Comparison of ENCODE assay signal across 20 cellular contexts in genomic region chr16:19431636-19432340, GRCh38. TPM values are rescaled to one million over a fixed set of nuclear protein-coding genes. Genes with fewer than 3 reads are reported as not detected.
DNase-seq lines count a peak whose midpoint lies in the region; ATAC-seq, FAIRE-seq and TF ChIP-seq lines count a peak whose summit lies in the region.
"Had no signal": no experiment of that assay in that cellular context is flagged by ENCODE, and none has a peak within 500 bp of the region (broad histone marks: within the 10 kb centered on the region; RNA-seq: fewer than 3 reads in every experiment).

No MANE protein-coding gene starts in this region.

- H3K4me3 ChIP-seq in MG63, result no peak overlapping the region
- no peak overlapping the region for H3K4me3 ChIP-seq in K562
- H3K4me3 ChIP-seq in left lung, result no peak overlapping the region
- H3K4me3 ChIP-seq: ovary had no signal

- no peak overlapping the region for H3K4me3 Mint-ChIP-seq in type B pancreatic cell
- no peak overlapping the region for H3K4me3 Mint-ChIP-seq in activated CD8-positive, alpha-beta memory T cell treated with anti-CD3 and anti-CD28 coated beads, Interleukin-2, amount 10 ng/mL, durations not matched to agents 7 days and 5 days
- H3K4me3 Mint-ChIP-seq: activated CD8-positive, alpha-beta T cell treated with anti-CD3 and anti-CD28 coated beads, Interleukin-2, amount 10 ng/mL, durations not matched to agents 7 days and 5 days had no signal

- H3K27ac Mint-ChIP-seq in type B pancreatic cell, result peak overlapping the region; percentile 87
- H3K27ac Mint-ChIP-seq in activated CD8-positive, alpha-beta memory T cell treated with anti-CD3 and anti-CD28 coated beads, Interleukin-2, amount 10 ng/mL, durations not matched to agents 7 days and 5 days, result no peak overlapping the region
- H3K27ac Mint-ChIP-seq: activated CD8-positive, alpha-beta T cell treated with anti-CD3 and anti-CD28 coated beads, Interleukin-2, amount 10 ng/mL, durations not matched to agents 7 days and 5 days; activated naive CD4-positive, alpha-beta T cell treated with anti-CD3 and anti-CD28 coated beads, Interleukin-2, amount 50 U/mL, for 72 hours had no signal

- no peaks in the 10 kb centered on the region for H3K9me1 ChIP-seq in K562 (ENCODE audit: control insufficient read depth, insufficient read depth, low read length)

- peak overlapping the region; percentile 64 for H2AFZ ChIP-seq in K562 (ENCODE audit: low read depth, low read length)

- no peaks in the 10 kb centered on the region for H3K36me3 ChIP-seq in MG63
- H3K36me3 ChIP-seq in K562 (ENCODE audit: control insufficient read depth, insufficient read depth, low read length), result no peaks in the 10 kb centered on the region
- H3K36me3 ChIP-seq in left lung, result peaks cover 0 to 8% of the 10 kb centered on the region in 2 donors
- H3K36me3 ChIP-seq: BE2C, ovary had no signal

- no peaks in the 10 kb centered on the region for H3K79me2 ChIP-seq in K562 (ENCODE audit: control insufficient read depth, insufficient read depth, low read length)

- H3K9me3 Mint-ChIP-seq in type B pancreatic cell, result no peaks in the 10 kb centered on the region
- H3K9me3 Mint-ChIP-seq in activated CD8-positive, alpha-beta memory T cell treated with anti-CD3 and anti-CD28 coated beads, Interleukin-2, amount 10 ng/mL, durations not matched to agents 7 days and 5 days (ENCODE audit: low read depth), result no peaks in the 10 kb centered on the region
- H3K9me3 Mint-ChIP-seq: activated naive CD4-positive, alpha-beta T cell treated with anti-CD3 and anti-CD28 coated beads, Interleukin-2, amount 50 U/mL, for 72 hours had no signal

- no peak overlapping the region for H3K9ac ChIP-seq in K562 (ENCODE audit: insufficient read depth in 1 of 2, low read depth in 2 of 2, low read length in 2 of 2)

- TF ChIP-seq CTCF in K562 (IDR thresholded peaks at IDR 0.05 in 2 of 3, conservative IDR thresholded peaks at IDR 0.05 in 1 of 3; ENCODE audit: insufficient read depth in 2 of 3, low read depth in 1 of 3, low read length in 3 of 3) (no peak), left lung (IDR thresholded peaks at IDR 0.05) (no peak), type B pancreatic cell (conservative IDR thresholded peaks at IDR 0.05) (no peak)

- no peak for FAIRE-seq in K562 (lab: Jason Lieb, UNC)
- FAIRE-seq: GM12892 had no signal

- no peak for TF ChIP-seq RAD21 in K562 (CRISPR knock-in tag; conservative IDR thresholded peaks at IDR 0.05 in 1 of 2, IDR thresholded peaks at IDR 0.05 in 1 of 2)

- no peaks in the 10 kb centered on the region for H3K27me3 ChIP-seq in MG63
- peaks cover 3 to 4% of the 10 kb centered on the region in 2 experiments; a peak in 3 of 5 replicates for H3K27me3 ChIP-seq in K562 (ENCODE audit: control insufficient read depth in 2 of 2, insufficient read depth in 2 of 2, low read length in 2 of 2)
- H3K27me3 ChIP-seq in left lung, result no peaks in the 10 kb centered on the region
- H3K27me3 ChIP-seq: BE2C, ovary had no signal

- H3K4me1 ChIP-seq in K562 (replicated peaks in 1 of 2; ENCODE audit: control insufficient read depth in 2 of 2, insufficient read depth in 2 of 2, low read length in 2 of 2), result peaks cover 0 to 6% of the 10 kb centered on the region in 2 experiments; a peak in 1 of 5 replicates
- H3K4me1 ChIP-seq in left lung, result peaks cover 0 to 15% of the 10 kb centered on the region in 2 donors
- H3K4me1 ChIP-seq: BE2C had no signal

- H3K4me2 ChIP-seq in K562 (ENCODE audit: insufficient read depth, low read length), result no peak overlapping the region

- H4K20me1 ChIP-seq in K562 (replicated peaks; ENCODE audit: control insufficient read depth, insufficient read depth, low read length), result no peaks in the 10 kb centered on the region

- in situ Hi-C loops in K562 (cut with MboI), result no loop called here

- H3K36me3 Mint-ChIP-seq in type B pancreatic cell, result no peaks in the 10 kb centered on the region
- H3K36me3 Mint-ChIP-seq in activated CD8-positive, alpha-beta memory T cell treated with anti-CD3 and anti-CD28 coated beads, Interleukin-2, amount 10 ng/mL, durations not matched to agents 7 days and 5 days, result no peaks in the 10 kb centered on the region
- H3K36me3 Mint-ChIP-seq: activated naive CD4-positive, alpha-beta T cell treated with anti-CD3 and anti-CD28 coated beads, Interleukin-2, amount 50 U/mL, for 72 hours had no signal

- 34% methylated on average over 6 of the region's 6 CpGs for WGBS in K562 (ENCODE audit: insufficient coverage, low coverage, missing lambda C conversion rate)

- POLR2A ChIA-PET in K562 (lab: Yijun Ruan, JAX), result interaction anchor here (0.6 kb wide), 1 partner anchor 9 kb away, joined by 4 read pairs; no protein-coding TSS in a partner anchor

- H3K9me3 ChIP-seq in MG63, result no peaks in the 10 kb centered on the region
- no peaks in the 10 kb centered on the region for H3K9me3 ChIP-seq in K562 (replicated peaks; ENCODE audit: control insufficient read depth, insufficient read depth, low read depth, low read length)
- no peaks in the 10 kb centered on the region for H3K9me3 ChIP-seq in left lung
- H3K9me3 ChIP-seq: BE2C, ovary had no signal

- H3K4me1 Mint-ChIP-seq in type B pancreatic cell (ENCODE audit: unreplicated experiment), result peaks cover 4% of the 10 kb centered on the region
- H3K4me1 Mint-ChIP-seq in activated CD8-positive, alpha-beta memory T cell treated with anti-CD3 and anti-CD28 coated beads, Interleukin-2, amount 10 ng/mL, durations not matched to agents 7 days and 5 days, result peaks cover 3% of the 10 kb centered on the region

- no peaks in the 10 kb centered on the region for H3K27me3 Mint-ChIP-seq in type B pancreatic cell
- peaks cover 3% of the 10 kb centered on the region for H3K27me3 Mint-ChIP-seq in activated CD8-positive, alpha-beta memory T cell treated with anti-CD3 and anti-CD28 coated beads, Interleukin-2, amount 10 ng/mL, durations not matched to agents 7 days and 5 days

- ATAC-seq in K562 (no peak), left lung (no peak), GM19035 (IDR thresholded peaks at IDR 0.05; ENCODE audit: unreplicated experiment) (no peak), GM18907 (IDR thresholded peaks at IDR 0.05; ENCODE audit: unreplicated experiment) (no peak)
- no peak for ATAC-seq in activated CD8-positive, alpha-beta memory T cell treated with anti-CD3 and anti-CD28 coated beads, Interleukin-2, amount 10 ng/mL, durations not matched to agents 7 days and 5 days
- ATAC-seq: activated CD8-positive, alpha-beta T cell treated with anti-CD3 and anti-CD28 coated beads, Interleukin-2, amount 10 ng/mL, durations not matched to agents 7 days and 5 days; activated naive CD4-positive, alpha-beta T cell treated with anti-CD3 and anti-CD28 coated beads, Interleukin-2, amount 50 U/mL, for 72 hours; left lobe of liver; Right ventricle myocardium inferior had no signal

- no peak for TF ChIP-seq POLR2A in K562 (conservative IDR thresholded peaks at IDR 0.05)

- no peak overlapping the region for H3K27ac ChIP-seq in K562 (ENCODE audit: extremely low read depth, low read depth, low read length)
- H3K27ac ChIP-seq in left lung, result peak overlapping the region; percentile 44 to 71
- H3K27ac ChIP-seq: ovary had no signal

- BruUV-seq in K562 (replicated peaks; lab: Mats Ljungman, UMichigan), result no TSS peak

- no peak for TF ChIP-seq EP300 in K562 (IDR thresholded peaks at IDR 0.05; ENCODE audit: low read length)

- CTCF ChIA-PET in K562 (lab: Yijun Ruan, JAX; ENCODE audit: low intra/inter-chr PET ratio), result no interaction called here
- CTCF ChIA-PET in activated CD8-positive, alpha-beta memory T cell treated with anti-CD3 and anti-CD28 coated beads, Interleukin-2, amount 10 ng/mL, durations not matched to agents 7 days and 5 days (lab: Charles Lee), result interaction anchor here (1.7 kb wide), 1 partner anchor 71 kb away, joined by 7 read pairs; no protein-coding TSS in a partner anchor

- DNase-seq in MG63, result peak; percentile 90
- DNase-seq in K562 (ENCODE audit: extremely low read depth in 1 of 4, low spot score in 3 of 4), result no peak
- no peak for DNase-seq in left lung
- DNase-seq in type B pancreatic cell (ENCODE audit: extremely low spot score, unreplicated experiment), result no peak
- no peak for DNase-seq in activated CD8-positive, alpha-beta memory T cell treated with anti-CD3 and anti-CD28 coated beads, Interleukin-2, amount 10 ng/mL, durations not matched to agents 7 days and 5 days
- DNase-seq: activated CD8-positive, alpha-beta T cell treated with anti-CD3 and anti-CD28 coated beads, Interleukin-2, amount 10 ng/mL, durations not matched to agents 7 days and 5 days; activated T-cell treated with anti-CD3 and anti-CD28 coated beads, Interleukin-2, amount 50 U/mL, for 48 hours; BE2C; cortex of kidney; NCI-H1436; NK-92 treated with Interleukin-12 subunit alpha and Interleukin-12 subunit beta, amount 100 ng/mL, for 24 hours; ovary had no signal

- intact Hi-C loops in K562 (cut with micrococcal nuclease) (no loop called here), left lung (cut with DNase I) (no loop called here)

RNA-seq across cellular contexts. Expression of gene TMC5, which starts 14.1 kb away (rescaled TPM):
- total RNA-seq in MG63 (2014; rRNA removed; shearing (Covaris generic); ENCODE audit: low replicate concordance), result not detected in 2 replicates
- total RNA-seq in K562 (2011; cell fraction: chromatin; rRNA removed; ENCODE audit: low replicate concordance), result 0.16 and 0.44 TPM in 2 replicates
- total RNA-seq in K562 (2011; cell fraction: nucleolus; rRNA removed), result 0.17 TPM in 1 of 2 replicates, not detected in the other
- 0.31 and 0.95 TPM in 2 replicates for total RNA-seq in K562 (2011; cell fraction: nucleoplasm; rRNA removed)
- total RNA-seq in K562 (2014; rRNA removed) (0.94 and 1.8 TPM in 2 replicates), K562 (2014; rRNA removed; fragmentation: Illumina TruSeq; extraction: Trizol) (2.3 and 2.5 TPM in 2 replicates), K562 (2015; rRNA removed; fragmentation: Illumina TruSeq; extraction: Trizol) (0.83 and 1.1 TPM in 2 replicates), K562 (2021) (1.3 and 2.7 TPM in 2 replicates), left lung (100 to 1,000 TPM in 1 of 2 donors, 10 to 100 TPM in 1; 78.8 to 105 TPM), type B pancreatic cell (ENCODE audit: low replicate concordance) (9.1 and 22.1 TPM in 2 replicates)
- polyA plus RNA-seq in K562 (2011; rRNA removed) (2.4 and 2.6 TPM in 2 replicates), K562 (2014; fragmentation: Illumina TruSeq; extraction: Trizol) (1.7 and 2.3 TPM in 2 replicates), K562 (2014; fragmentation: Nextera tagmentation; extraction: Ambion mirVana) (1 to 10 TPM; 1.5 to 1.6 TPM), K562 (2014; rRNA removed) (1.6 and 2.2 TPM in 2 replicates)
- 0.12 and 0.34 TPM in 2 replicates for polyA plus RNA-seq in K562 (2011; cell fraction: cytosol; rRNA removed)
- polyA plus RNA-seq in K562 (2011; cell fraction: nucleus; rRNA removed), result 0.16 and 0.88 TPM in 2 replicates
- polyA plus RNA-seq in K562 (2012), result 0.90 and 1.7 TPM in 2 replicates
- polyA minus RNA-seq in K562 (2011; rRNA and poly(A)+ RNA removed), result 0.77 and 1.9 TPM in 2 replicates
- polyA minus RNA-seq in K562 (2011; cell fraction: cytosol; rRNA and poly(A)+ RNA removed), result 1.7 TPM in 1 of 2 replicates, not detected in the other
- 0.13 and 0.56 TPM in 2 replicates for polyA minus RNA-seq in K562 (2011; cell fraction: nucleus; rRNA and poly(A)+ RNA removed)
- under 1 TPM in 1 of 2 experiments, not detected in 1; 0.09 TPM for total RNA-seq in activated CD8-positive, alpha-beta memory T cell treated with anti-CD3 and anti-CD28 coated beads, Interleukin-2, amount 10 ng/mL, durations not matched to agents 7 days and 5 days
- total RNA-seq: activated CD8-positive, alpha-beta T cell treated with anti-CD3 and anti-CD28 coated beads, Interleukin-2, amount 10 ng/mL, durations not matched to agents 7 days and 5 days; activated naive CD4-positive, alpha-beta T cell treated with anti-CD3 and anti-CD28 coated beads, Interleukin-2, amount 50 U/mL, for 72 hours; HT1080; LHCN-M2; Right ventricle myocardium inferior had no signal
